In genomic region chr3:138888569-138888968, GRCh38 we compare ENCODE assay signal across 27 cellular contexts. TPM values are rescaled to one million over a fixed set of nuclear protein-coding genes. Genes with fewer than 3 reads are reported as not detected.
DNase-seq lines count a peak whose midpoint lies in the region; ATAC-seq, FAIRE-seq and TF ChIP-seq lines count a peak whose summit lies in the region.
"Had no signal": no experiment of that assay in that cellular context is flagged by ENCODE, and none has a peak within 500 bp of the region (broad histone marks: within the 10 kb centered on the region; RNA-seq: fewer than 3 reads in every experiment).

No MANE protein-coding gene starts in this region.

- BruUV-seq in K562 (replicated peaks; lab: Mats Ljungman, UMichigan) (no TSS peak), OCI-LY7 (replicated peaks; lab: Mats Ljungman, UMichigan) (no TSS peak)

- H3K27me3 Mint-ChIP-seq in activated naive CD8-positive, alpha-beta T cell treated with anti-CD3 and anti-CD28 coated beads, Interleukin-2, amount 50 U/mL, for 24 hours, result peaks cover 5% of the 10 kb centered on the region
- H3K27me3 Mint-ChIP-seq in activated naive CD8-positive, alpha-beta T cell treated with anti-CD3 and anti-CD28 coated beads for 36 hours, result peaks cover 5% of the 10 kb centered on the region

- no peak overlapping the region for H3K4me2 ChIP-seq in K562 (ENCODE audit: insufficient read depth, low read length)
- no peak overlapping the region for H3K4me2 ChIP-seq in OCI-LY7 (ENCODE audit: low read length)
- H3K4me2 ChIP-seq: BLaER1 had no signal

- H3K27ac Mint-ChIP-seq in activated naive CD8-positive, alpha-beta T cell treated with anti-CD3 and anti-CD28 coated beads, Interleukin-2, amount 50 U/mL, for 24 hours, result no peak overlapping the region
- no peak overlapping the region for H3K27ac Mint-ChIP-seq in activated naive CD8-positive, alpha-beta T cell treated with anti-CD3 and anti-CD28 coated beads for 36 hours
- H3K27ac Mint-ChIP-seq: memory B cell had no signal

- H3K9me3 ChIP-seq in K562 (replicated peaks; ENCODE audit: control insufficient read depth, insufficient read depth, low read depth, low read length), result no peaks in the 10 kb centered on the region
- H3K9me3 ChIP-seq in OCI-LY7 (ENCODE audit: low read length), result no peaks in the 10 kb centered on the region
- H3K9me3 ChIP-seq: BLaER1 had no signal

- intact Hi-C loops in K562 (cut with micrococcal nuclease) (no loop called here), OCI-LY7 (cut with micrococcal nuclease; ENCODE audit: unreplicated experiment) (no loop called here)

- H3K9ac ChIP-seq in K562 (ENCODE audit: insufficient read depth in 1 of 2, low read depth in 2 of 2, low read length in 2 of 2), result peak overlapping the region in 1 of 2 experiments; percentile 45; a peak in 1 of 4 replicates
- H3K9ac ChIP-seq: BLaER1, GM23248 had no signal

- peak; percentile 26 for ATAC-seq in activated naive CD8-positive, alpha-beta T cell treated with anti-CD3 and anti-CD28 coated beads, Interleukin-2, amount 50 U/mL, for 24 hours
- ATAC-seq in HG03159 (IDR thresholded peaks at IDR 0.05; ENCODE audit: unreplicated experiment) (peak; percentile 46), K562 (no peak), GM21529 (IDR thresholded peaks at IDR 0.05; ENCODE audit: unreplicated experiment) (no peak)
- ATAC-seq: left cardiac atrium had no signal

- no peak for TF ChIP-seq RAD21 in K562 (CRISPR knock-in tag; conservative IDR thresholded peaks at IDR 0.05 in 1 of 2, IDR thresholded peaks at IDR 0.05 in 1 of 2)

- CTCF ChIA-PET in K562 (lab: Yijun Ruan, JAX; ENCODE audit: low intra/inter-chr PET ratio) (no interaction called here), OCI-LY7 (lab: Charles Lee; ENCODE audit: unreplicated experiment) (no interaction called here)

- H3K36me3 Mint-ChIP-seq in activated naive CD8-positive, alpha-beta T cell treated with anti-CD3 and anti-CD28 coated beads, Interleukin-2, amount 50 U/mL, for 24 hours (ENCODE audit: low read depth), result no peaks in the 10 kb centered on the region
- H3K36me3 Mint-ChIP-seq in activated naive CD8-positive, alpha-beta T cell treated with anti-CD3 and anti-CD28 coated beads for 36 hours, result no peaks in the 10 kb centered on the region
- H3K36me3 Mint-ChIP-seq: memory B cell had no signal

- DNase-seq in activated naive CD8-positive, alpha-beta T cell treated with anti-CD3 and anti-CD28 coated beads, Interleukin-2, amount 50 U/mL, for 24 hours, result no peak
- no peak for DNase-seq in activated naive CD8-positive, alpha-beta T cell treated with anti-CD3 and anti-CD28 coated beads for 36 hours
- no peak for DNase-seq in K562 (ENCODE audit: extremely low read depth in 1 of 4, low spot score in 3 of 4)
- no peak for DNase-seq in OCI-LY7 (ENCODE audit: low spot score)
- no peak for DNase-seq in KBM-7
- DNase-seq: ACHN; activated CD4-positive, alpha-beta T cell treated with anti-CD3 and anti-CD28 coated beads, Interleukin-2, amount 50 U/mL, for 1 hour; brain microvascular endothelial cell; Calu3; effector CD8-positive, alpha-beta T cell; erythroblast; foreskin melanocyte; GM23248; Karpas-422; left cardiac atrium; NCI-H1092; NCI-H1930; NCI-H526; stimulated activated CD8-positive, alpha-beta memory T cell treated with anti-CD3 and anti-CD28 coated beads, Interleukin-4, amount 100 ng/mL, for 48 hours; substantia nigra; WERI-Rb-1 had no signal

- H3K9me2 ChIP-seq in OCI-LY7 (ENCODE audit: insufficient read depth, low read length), result no peaks in the 10 kb centered on the region

- no peaks in the 10 kb centered on the region for H3K9me3 Mint-ChIP-seq in activated naive CD8-positive, alpha-beta T cell treated with anti-CD3 and anti-CD28 coated beads, Interleukin-2, amount 50 U/mL, for 24 hours
- H3K9me3 Mint-ChIP-seq in activated naive CD8-positive, alpha-beta T cell treated with anti-CD3 and anti-CD28 coated beads for 36 hours, result no peaks in the 10 kb centered on the region

- in situ Hi-C loops in K562 (cut with MboI) (no loop called here), KBM-7 (cut with MboI; ENCODE audit: low pct_unique_long_range_greater_than_20kb, low sequenced_read_pairs) (no loop called here)

- H2AFZ ChIP-seq in K562 (ENCODE audit: low read depth, low read length) (peak overlapping the region; percentile 62), OCI-LY7 (ENCODE audit: low read length) (no peak overlapping the region)
- H2AFZ ChIP-seq: GM23248 had no signal

- H3K4me1 ChIP-seq in K562 (replicated peaks in 1 of 2; ENCODE audit: control insufficient read depth in 2 of 2, insufficient read depth in 2 of 2, low read length in 2 of 2) (peaks cover 3 to 19% of the 10 kb centered on the region in 2 experiments; a peak in 3 of 5 replicates), OCI-LY7 (ENCODE audit: insufficient read depth, low read length, poor library complexity, severe bottlenecking) (no peaks in the 10 kb centered on the region)

- no peaks in the 10 kb centered on the region for H3K27me3 ChIP-seq in K562 (ENCODE audit: control insufficient read depth in 2 of 2, insufficient read depth in 2 of 2, low read length in 2 of 2)
- H3K27me3 ChIP-seq: BLaER1, brain microvascular endothelial cell had no signal

- no peak overlapping the region for H3K4me3 Mint-ChIP-seq in activated naive CD8-positive, alpha-beta T cell treated with anti-CD3 and anti-CD28 coated beads, Interleukin-2, amount 50 U/mL, for 24 hours
- H3K4me3 Mint-ChIP-seq in activated naive CD8-positive, alpha-beta T cell treated with anti-CD3 and anti-CD28 coated beads for 36 hours, result no peak overlapping the region
- H3K4me3 Mint-ChIP-seq: memory B cell had no signal

- POLR2A ChIA-PET in K562 (lab: Yijun Ruan, JAX) (interaction anchor here (0.7 to 2.9 kb wide), 2 partner anchors 10 to 113 kb away, joined by 3 to 14 read pairs; no protein-coding TSS in a partner anchor), OCI-LY7 (lab: Charles Lee) (interaction anchor here (0.6 to 0.7 kb wide), 2 partner anchors 263 to 307 kb away, joined by 3 to 4 read pairs; no protein-coding TSS in a partner anchor)

- H3K79me2 ChIP-seq in K562 (ENCODE audit: control insufficient read depth, insufficient read depth, low read length) (no peaks in the 10 kb centered on the region), OCI-LY7 (ENCODE audit: insufficient read depth, low read depth, low read length) (no peaks in the 10 kb centered on the region)

- H3K27ac ChIP-seq in K562 (ENCODE audit: extremely low read depth, low read depth, low read length), result peak overlapping the region; percentile 6; the same call in 1 of the 3 replicates
- H3K27ac ChIP-seq in OCI-LY7 (ENCODE audit: low read depth, low read length, poor library complexity, severe bottlenecking), result no peak overlapping the region
- H3K27ac ChIP-seq: BLaER1, brain microvascular endothelial cell, GM23248, WERI-Rb-1 had no signal

- no peaks in the 10 kb centered on the region for H4K20me1 ChIP-seq in K562 (replicated peaks; ENCODE audit: control insufficient read depth, insufficient read depth, low read length)
- H4K20me1 ChIP-seq in OCI-LY7 (ENCODE audit: insufficient read depth, low read length), result no peaks in the 10 kb centered on the region
- H4K20me1 ChIP-seq: BLaER1 had no signal

- peak; percentile 23 for FAIRE-seq in K562 (lab: Jason Lieb, UNC)

- no peak overlapping the region for H3K4me3 ChIP-seq in K562
- H3K4me3 ChIP-seq in OCI-LY7 (ENCODE audit: low read depth, low read length, poor library complexity, severe bottlenecking), result no peak overlapping the region
- H3K4me3 ChIP-seq: BLaER1, GM23248 had no signal

- H3K36me3 ChIP-seq in K562 (ENCODE audit: control insufficient read depth, insufficient read depth, low read length) (no peaks in the 10 kb centered on the region), OCI-LY7 (ENCODE audit: insufficient read depth, low read length) (no peaks in the 10 kb centered on the region)
- H3K36me3 ChIP-seq: BLaER1, brain microvascular endothelial cell, WERI-Rb-1 had no signal

- no peak for TF ChIP-seq POLR2A in K562 (conservative IDR thresholded peaks at IDR 0.05)

- no peak for TF ChIP-seq EP300 in K562 (IDR thresholded peaks at IDR 0.05; ENCODE audit: low read length)

- H3K4me1 Mint-ChIP-seq in activated naive CD8-positive, alpha-beta T cell treated with anti-CD3 and anti-CD28 coated beads, Interleukin-2, amount 50 U/mL, for 24 hours, result peaks cover 13% of the 10 kb centered on the region
- H3K4me1 Mint-ChIP-seq in activated naive CD8-positive, alpha-beta T cell treated with anti-CD3 and anti-CD28 coated beads for 36 hours, result peaks cover 4% of the 10 kb centered on the region

- WGBS in K562 (ENCODE audit: insufficient coverage, low coverage, missing lambda C conversion rate), result 73% methylated on average over 2 of the region's 2 CpGs

- H3K9me1 ChIP-seq in K562 (ENCODE audit: control insufficient read depth, insufficient read depth, low read length), result no peaks in the 10 kb centered on the region

- no peak for TF ChIP-seq CTCF in K562 (IDR thresholded peaks at IDR 0.05 in 2 of 3, conservative IDR thresholded peaks at IDR 0.05 in 1 of 3; ENCODE audit: insufficient read depth in 2 of 3, low read depth in 1 of 3, low read length in 3 of 3)
- TF ChIP-seq CTCF in OCI-LY7 (conservative IDR thresholded peaks at IDR 0.05; ENCODE audit: low read length), result no peak

RNA-seq across cellular contexts. Expression of gene PIK3CB, which starts 53.8 kb away (rescaled TPM):
- total RNA-seq in activated naive CD8-positive, alpha-beta T cell treated with anti-CD3 and anti-CD28 coated beads for 36 hours, result 10 to 100 TPM; 17.4 to 20.5 TPM
- total RNA-seq in K562 (2011; cell fraction: chromatin; rRNA removed; ENCODE audit: low replicate concordance), result 133 and 323 TPM in 2 replicates
- total RNA-seq in K562 (2011; cell fraction: nucleolus; rRNA removed), result 60.7 and 75.4 TPM in 2 replicates
- 109 and 149 TPM in 2 replicates for total RNA-seq in K562 (2011; cell fraction: nucleoplasm; rRNA removed)
- total RNA-seq in K562 (2014; rRNA removed), result 26.2 and 30.0 TPM in 2 replicates
- total RNA-seq in K562 (2014; rRNA removed; fragmentation: Illumina TruSeq; extraction: Trizol), result 28.3 and 35.0 TPM in 2 replicates
- total RNA-seq in K562 (2015; rRNA removed; fragmentation: Illumina TruSeq; extraction: Trizol), result 21.6 and 23.0 TPM in 2 replicates
- total RNA-seq in K562 (2021), result 53.8 and 62.6 TPM in 2 replicates
- polyA plus RNA-seq in K562 (2011; rRNA removed), result 41.4 and 45.4 TPM in 2 replicates
- 12.6 and 23.0 TPM in 2 replicates for polyA plus RNA-seq in K562 (2011; cell fraction: cytosol; rRNA removed)
- 28.6 and 42.3 TPM in 2 replicates for polyA plus RNA-seq in K562 (2011; cell fraction: nucleus; rRNA removed)
- polyA plus RNA-seq in K562 (2012), result 43.0 and 49.7 TPM in 2 replicates
- 58.8 and 59.8 TPM in 2 replicates for polyA plus RNA-seq in K562 (2014; fragmentation: Illumina TruSeq; extraction: Trizol)
- polyA plus RNA-seq in K562 (2014; fragmentation: Nextera tagmentation; extraction: Ambion mirVana), result 10 to 100 TPM; 15.3 to 19.6 TPM
- 36.9 and 40.4 TPM in 2 replicates for polyA plus RNA-seq in K562 (2014; rRNA removed)
- 53.4 and 83.7 TPM in 2 replicates for polyA minus RNA-seq in K562 (2011; rRNA and poly(A)+ RNA removed)
- polyA minus RNA-seq in K562 (2011; cell fraction: cytosol; rRNA and poly(A)+ RNA removed), result 41.5 and 44.1 TPM in 2 replicates
- polyA minus RNA-seq in K562 (2011; cell fraction: nucleus; rRNA and poly(A)+ RNA removed), result 44.6 and 69.1 TPM in 2 replicates
- total RNA-seq in OCI-LY7 (2014; rRNA removed; shearing (Covaris generic)), result 7.1 and 8.2 TPM in 2 replicates
- 22.5 and 23.6 TPM in 2 replicates for total RNA-seq in OCI-LY7 (2022)

RNA-seq across cellular contexts. Expression of gene FOXL2, which starts 58.4 kb away (rescaled TPM):
- not detected for total RNA-seq in activated naive CD8-positive, alpha-beta T cell treated with anti-CD3 and anti-CD28 coated beads for 36 hours
- 2.5 and 6.4 TPM in 2 replicates for total RNA-seq in K562 (2011; cell fraction: chromatin; rRNA removed; ENCODE audit: low replicate concordance)
- total RNA-seq in K562 (2011; cell fraction: nucleolus; rRNA removed), result 10.9 and 11.2 TPM in 2 replicates
- total RNA-seq in K562 (2011; cell fraction: nucleoplasm; rRNA removed), result 6.1 and 6.2 TPM in 2 replicates
- 10.8 and 13.3 TPM in 2 replicates for total RNA-seq in K562 (2014; rRNA removed)
- 2.1 and 2.4 TPM in 2 replicates for total RNA-seq in K562 (2014; rRNA removed; fragmentation: Illumina TruSeq; extraction: Trizol)
- 4.1 and 4.6 TPM in 2 replicates for total RNA-seq in K562 (2015; rRNA removed; fragmentation: Illumina TruSeq; extraction: Trizol)
- 21.4 and 22.1 TPM in 2 replicates for total RNA-seq in K562 (2021)
- polyA plus RNA-seq in K562 (2011; rRNA removed), result 3.1 and 4.0 TPM in 2 replicates
- 4.2 and 18.5 TPM in 2 replicates for polyA plus RNA-seq in K562 (2011; cell fraction: cytosol; rRNA removed)
- polyA plus RNA-seq in K562 (2011; cell fraction: nucleus; rRNA removed), result 6.9 and 12.1 TPM in 2 replicates
- polyA plus RNA-seq in K562 (2012), result 8.2 and 9.7 TPM in 2 replicates
- polyA plus RNA-seq in K562 (2014; fragmentation: Illumina TruSeq; extraction: Trizol), result 3.2 and 5.5 TPM in 2 replicates
- under 1 TPM; 0.27 to 0.29 TPM for polyA plus RNA-seq in K562 (2014; fragmentation: Nextera tagmentation; extraction: Ambion mirVana)
- 12.6 and 14.3 TPM in 2 replicates for polyA plus RNA-seq in K562 (2014; rRNA removed)
- polyA minus RNA-seq in K562 (2011; rRNA and poly(A)+ RNA removed), result 1.2 and 1.3 TPM in 2 replicates
- 6.4 and 7.1 TPM in 2 replicates for polyA minus RNA-seq in K562 (2011; cell fraction: cytosol; rRNA and poly(A)+ RNA removed)
- polyA minus RNA-seq in K562 (2011; cell fraction: nucleus; rRNA and poly(A)+ RNA removed), result 12.1 and 13.6 TPM in 2 replicates
- not detected in 2 replicates for total RNA-seq in OCI-LY7 (2014; rRNA removed; shearing (Covaris generic))
- not detected in 2 replicates for total RNA-seq in OCI-LY7 (2022)
- total RNA-seq: left cardiac atrium, urinary bladder had no signal
- polyA plus RNA-seq: urinary bladder had no signal

RNA-seq across cellular contexts. Expression of gene FOXL2NB, which starts 58.4 kb away (rescaled TPM):
- total RNA-seq in activated naive CD8-positive, alpha-beta T cell treated with anti-CD3 and anti-CD28 coated beads for 36 hours, result not detected
- total RNA-seq in K562 (2011; cell fraction: chromatin; rRNA removed; ENCODE audit: low replicate concordance), result 42.1 and 68.2 TPM in 2 replicates
- 45.3 and 55.2 TPM in 2 replicates for total RNA-seq in K562 (2011; cell fraction: nucleolus; rRNA removed)
- total RNA-seq in K562 (2011; cell fraction: nucleoplasm; rRNA removed), result 68.5 and 96.9 TPM in 2 replicates
- total RNA-seq in K562 (2014; rRNA removed) (9.5 and 12.6 TPM in 2 replicates), K562 (2014; rRNA removed; fragmentation: Illumina TruSeq; extraction: Trizol) (5.9 and 6.1 TPM in 2 replicates), K562 (2015; rRNA removed; fragmentation: Illumina TruSeq; extraction: Trizol) (5.0 and 5.1 TPM in 2 replicates), K562 (2021) (10.2 TPM in 2 replicates), OCI-LY7 (2022) (not detected in 2 replicates)
- polyA plus RNA-seq in K562 (2011; rRNA removed) (17.4 and 20.3 TPM in 2 replicates), K562 (2014; fragmentation: Illumina TruSeq; extraction: Trizol) (9.0 and 10.1 TPM in 2 replicates), K562 (2014; fragmentation: Nextera tagmentation; extraction: Ambion mirVana) (under 1 TPM; 0.71 to 0.86 TPM), K562 (2014; rRNA removed) (13.5 and 18.4 TPM in 2 replicates)
- polyA plus RNA-seq in K562 (2011; cell fraction: cytosol; rRNA removed), result 24.1 and 24.3 TPM in 2 replicates
- polyA plus RNA-seq in K562 (2011; cell fraction: nucleus; rRNA removed), result 52.1 and 71.2 TPM in 2 replicates
- polyA plus RNA-seq in K562 (2012), result 5.5 and 14.2 TPM in 2 replicates
- 7.5 and 11.6 TPM in 2 replicates for polyA minus RNA-seq in K562 (2011; rRNA and poly(A)+ RNA removed)
- 5.2 and 5.3 TPM in 2 replicates for polyA minus RNA-seq in K562 (2011; cell fraction: cytosol; rRNA and poly(A)+ RNA removed)
- 21.5 and 23.0 TPM in 2 replicates for polyA minus RNA-seq in K562 (2011; cell fraction: nucleus; rRNA and poly(A)+ RNA removed)
- total RNA-seq in OCI-LY7 (2014; rRNA removed; shearing (Covaris generic)), result not detected in 2 replicates
- total RNA-seq: left cardiac atrium, pulmonary artery endothelial cell, urinary bladder had no signal
- polyA plus RNA-seq: urinary bladder had no signal

Comparison
In these comparisons a context has a peak if more than half of its experiments do, and no peak if none do; other contexts are left out.
1. ATAC-seq: peak in activated naive CD8-positive, alpha-beta T cell treated with anti-CD3 and anti-CD28 coated beads, Interleukin-2, amount 50 U/mL, for 24 hours (single experiment) and HG03159 (single experiment); none in K562 (single experiment) and GM21529 (single experiment).
2. RNA of gene FOXL2NB, which starts 58.4 kb away (total RNA-seq): 5.0 to 96.9 TPM in K562; not detected in activated naive CD8-positive, alpha-beta T cell treated with anti-CD3 and anti-CD28 coated beads for 36 hours and not detected in OCI-LY7; every median in the first group is over 4 times any median in the second.